Comparison of ENCODE assay signal across 1 cellular context in the genomic region with DNA sequence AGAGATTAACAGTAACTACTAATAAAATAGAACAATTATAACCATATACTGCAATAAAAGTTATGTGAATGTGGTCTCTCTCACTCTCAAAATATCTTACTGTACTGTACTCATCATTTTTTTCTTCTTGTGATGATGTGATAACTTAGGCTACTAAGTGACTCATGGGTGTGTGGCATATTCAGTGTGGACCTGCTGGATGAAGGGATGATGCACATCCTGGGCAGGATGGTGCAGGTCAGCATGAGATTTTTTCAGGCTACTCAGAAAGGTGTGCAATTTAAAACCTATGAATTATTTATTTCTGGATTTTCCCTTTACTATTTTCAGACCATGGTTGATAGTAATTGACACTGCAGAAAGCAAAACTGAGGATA.
TF ChIP-seq lines count a peak whose summit lies in the region.

No MANE protein-coding gene starts in this region.

TF ChIP-seq in IMR-90, 13 proteins besides CTCF, POLR2A, EP300 and RAD21:
- TF ChIP-seq BHLHE40 (IDR thresholded peaks at IDR 0.05; ENCODE audit: low read depth, low read length): no peak
- no peak for TF ChIP-seq RFX5 (IDR thresholded peaks at IDR 0.05; ENCODE audit: low read depth, low read length)
- TF ChIP-seq NFE2L2 (IDR thresholded peaks at IDR 0.05; ENCODE audit: low read depth, low read length): no peak
- no peak for TF ChIP-seq CEBPB (IDR thresholded peaks at IDR 0.05; ENCODE audit: low read depth, low read length)
- TF ChIP-seq FOS (IDR thresholded peaks at IDR 0.05; ENCODE audit: low read depth, low read length): no peak
- TF ChIP-seq RCOR1 (IDR thresholded peaks at IDR 0.05; ENCODE audit: insufficient replicate concordance, low read length): peak; percentile 21
- TF ChIP-seq, protein P1, sequence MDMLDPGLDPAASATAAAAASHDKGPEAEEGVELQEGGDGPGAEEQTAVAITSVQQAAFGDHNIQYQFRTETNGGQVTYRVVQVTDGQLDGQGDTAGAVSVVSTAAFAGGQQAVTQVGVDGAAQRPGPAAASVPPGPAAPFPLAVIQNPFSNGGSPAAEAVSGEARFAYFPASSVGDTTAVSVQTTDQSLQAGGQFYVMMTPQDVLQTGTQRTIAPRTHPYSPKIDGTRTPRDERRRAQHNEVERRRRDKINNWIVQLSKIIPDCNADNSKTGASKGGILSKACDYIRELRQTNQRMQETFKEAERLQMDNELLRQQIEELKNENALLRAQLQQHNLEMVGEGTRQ (IDR thresholded peaks at IDR 0.05; ENCODE audit: low read depth, low read length): no peak
